ENCODE assay signal across 15 cellular contexts in the genomic region with DNA sequence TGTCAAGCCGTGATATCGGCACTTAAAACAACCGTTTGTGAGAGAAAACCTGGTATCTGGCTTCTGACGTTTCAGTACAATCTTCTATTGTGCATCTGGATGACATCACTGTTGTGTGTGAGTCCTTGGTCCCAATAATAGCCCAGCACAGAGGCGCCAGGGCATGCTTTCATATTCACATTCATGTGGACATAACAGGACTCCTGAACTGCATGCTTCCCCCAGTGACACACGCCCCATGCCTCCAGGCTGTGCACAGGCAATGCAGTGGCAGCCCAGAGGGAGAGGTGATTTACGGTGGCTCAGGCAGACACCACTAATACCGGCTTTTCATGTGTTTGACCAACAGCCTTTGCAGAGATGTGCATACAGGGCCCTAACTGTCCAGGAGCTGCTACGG. TPM values are rescaled to one million over a fixed set of nuclear protein-coding genes. Genes with fewer than 3 reads are reported as not detected.
DNase-seq lines count a peak whose midpoint lies in the region; ATAC-seq and TF ChIP-seq lines count a peak whose summit lies in the region.
"Had no signal": no experiment of that assay in that cellular context is flagged by ENCODE, and none has a peak within 500 bp of the region (broad histone marks: within the 10 kb centered on the region; RNA-seq: fewer than 3 reads in every experiment).

No MANE protein-coding gene starts in this region.

- H3K36me3 ChIP-seq in psoas muscle (ENCODE audit: insufficient read depth in 1 of 2, low read depth in 1 of 2) = no peaks in the 10 kb centered on the region
- H3K36me3 ChIP-seq in mucosa of descending colon (ENCODE audit: low read depth) = no peaks in the 10 kb centered on the region

- H3K4me3 ChIP-seq in psoas muscle (no peak overlapping the region), mucosa of descending colon (no peak overlapping the region)
- H3K4me3 ChIP-seq: PC-9 had no signal

- no peak overlapping the region for H3K27ac Mint-ChIP-seq in CD14-positive monocyte
- H3K27ac Mint-ChIP-seq in T-helper 17 cell = no peak overlapping the region
- H3K27ac Mint-ChIP-seq: activated CD8-positive, alpha-beta T cell treated with anti-CD3 and anti-CD28 coated beads for 36 hours; immature natural killer cell; naive thymus-derived CD4-positive, alpha-beta T cell; T-helper 2 cell treated with Interferon-gamma antibody and Interleukin-4, amounts not matched to agents 5 μg/mL and 100 μg/mL, for 36 hours had no signal

- 26 to 30% (median 27%) methylated on average over 9 of the region's 9 CpGs for WGBS in psoas muscle, 3 donors

- no peaks in the 10 kb centered on the region for H3K9me3 ChIP-seq in psoas muscle
- H3K9me3 ChIP-seq in T-helper 17 cell (ENCODE audit: control insufficient read depth, low read length, poor library complexity, severe bottlenecking) = no peaks in the 10 kb centered on the region
- no peaks in the 10 kb centered on the region for H3K9me3 ChIP-seq in mucosa of descending colon

- intact Hi-C loops in psoas muscle (cut with DNase I) = no loop called here
- intact Hi-C loops in CD14-positive monocyte (cut with micrococcal nuclease) = no loop called here
- intact Hi-C loops in mucosa of descending colon (cut with DNase I, micrococcal nuclease) = no loop called here

- H3K27ac ChIP-seq in psoas muscle = no peak overlapping the region
- H3K27ac ChIP-seq: PC-9 had no signal

- H3K4me3 Mint-ChIP-seq in CD14-positive monocyte (no peak overlapping the region), T-helper 17 cell (no peak overlapping the region)
- H3K4me3 Mint-ChIP-seq: activated CD8-positive, alpha-beta T cell treated with anti-CD3 and anti-CD28 coated beads for 36 hours; immature natural killer cell; naive thymus-derived CD4-positive, alpha-beta T cell; T-helper 2 cell treated with Interferon-gamma antibody and Interleukin-4, amounts not matched to agents 5 μg/mL and 100 μg/mL, for 36 hours had no signal

- peaks cover 0 to 3% (median 0%) of the 10 kb centered on the region in 3 donors for H3K27me3 ChIP-seq in psoas muscle (ENCODE audit: insufficient read depth in 3 of 3, low read length in 2 of 3)

- TF ChIP-seq CTCF in psoas muscle (IDR thresholded peaks at IDR 0.05) (no peak), CD14-positive monocyte (IDR thresholded peaks at IDR 0.05) (no peak), mucosa of descending colon (IDR thresholded peaks at IDR 0.05) (no peak)

- peak; percentile 7 for DNase-seq in DMS79 treated with DMSO at 0.1 percent for 48 hours (lab: John Stamatoyannopoulos, UW)
- DNase-seq in DMS79 (lab: John Stamatoyannopoulos, UW) = no peak
- peak; percentile 45 for DNase-seq in HT-29 (ENCODE audit: low spot score)
- DNase-seq in psoas muscle = no peak
- DNase-seq in CD14-positive monocyte (ENCODE audit: low spot score) = no peak
- DNase-seq in T-helper 17 cell = no peak
- DNase-seq in mucosa of descending colon = no peak
- DNase-seq: 8988T; activated CD8-positive, alpha-beta T cell treated with anti-CD3 and anti-CD28 coated beads for 36 hours; activated naive CD4-positive, alpha-beta T cell treated with Interleukin-2 at 50 U/mL for 16 hours; immature natural killer cell; naive thymus-derived CD4-positive, alpha-beta T cell; PC-9 had no signal

- no peaks in the 10 kb centered on the region for H3K4me1 ChIP-seq in psoas muscle
- no peaks in the 10 kb centered on the region for H3K4me1 ChIP-seq in mucosa of descending colon (ENCODE audit: low read depth)

- H3K4me1 Mint-ChIP-seq in CD14-positive monocyte (no peaks in the 10 kb centered on the region), T-helper 17 cell (peaks cover 3% of the 10 kb centered on the region)
- H3K4me1 Mint-ChIP-seq: immature natural killer cell had no signal

- peaks cover 0 to 4% (median 0%) of the 10 kb centered on the region in 7 donors for H3K9me3 Mint-ChIP-seq in CD14-positive monocyte
- H3K9me3 Mint-ChIP-seq: activated CD8-positive, alpha-beta T cell treated with anti-CD3 and anti-CD28 coated beads for 36 hours; immature natural killer cell; T-helper 2 cell treated with Interferon-gamma antibody and Interleukin-4, amounts not matched to agents 5 μg/mL and 100 μg/mL, for 36 hours had no signal

- H3K36me3 Mint-ChIP-seq in CD14-positive monocyte = no peaks in the 10 kb centered on the region
- H3K36me3 Mint-ChIP-seq in T-helper 17 cell (ENCODE audit: low read depth) = no peaks in the 10 kb centered on the region
- H3K36me3 Mint-ChIP-seq: immature natural killer cell; naive thymus-derived CD4-positive, alpha-beta T cell had no signal

- peak; percentile 40 for ATAC-seq in esophagus mucosa
- ATAC-seq in psoas muscle = peak; percentile 54 to 90 (median 67)
- ATAC-seq in T-helper 17 cell = no peak
- no peak for ATAC-seq in mucosa of descending colon
- ATAC-seq: activated CD8-positive, alpha-beta T cell treated with anti-CD3 and anti-CD28 coated beads for 36 hours; naive thymus-derived CD4-positive, alpha-beta T cell had no signal

- H3K27me3 Mint-ChIP-seq in CD14-positive monocyte (ENCODE audit: low read depth in 3 of 3) (peaks cover 0 to 2% (median 0%) of the 10 kb centered on the region in 3 donors), T-helper 17 cell (peaks cover 23% of the 10 kb centered on the region)
- H3K27me3 Mint-ChIP-seq: activated CD8-positive, alpha-beta T cell treated with anti-CD3 and anti-CD28 coated beads for 36 hours had no signal

RNA-seq across cellular contexts. Expression of a gene that starts 58.1 kb away (rescaled TPM):
- total RNA-seq in HT-29 (2014; rRNA removed; shearing (Covaris generic)) = 112 and 143 TPM in 2 replicates
- total RNA-seq in esophagus mucosa (14.0 TPM), psoas muscle (10 to 100 TPM; 17.6 to 30.7 (median 23.8) TPM), T-helper 17 cell (1 to 10 TPM; 7.8 to 9.3 TPM), mucosa of descending colon (10 to 100 TPM; 11.9 to 16.1 (median 13.8) TPM)
- polyA plus RNA-seq in psoas muscle (10 to 100 TPM; 20.7 to 29.0 (median 23.2) TPM), CD14-positive monocyte (10 to 100 TPM; 41.1 to 52.3 TPM)

RNA-seq across cellular contexts. Expression of a gene that starts 58.2 kb away (rescaled TPM):
- 20.2 and 22.6 TPM in 2 replicates for total RNA-seq in HT-29 (2014; rRNA removed; shearing (Covaris generic))
- total RNA-seq in esophagus mucosa (7.7 TPM), psoas muscle (1 to 10 TPM in 1 of 4 donors, under 1 TPM in 3; 0.14 to 1.5 (median 0.32) TPM), T-helper 17 cell (1 to 10 TPM; 1.9 to 2.7 TPM), mucosa of descending colon (1 to 10 TPM; 1.3 to 7.2 (median 2.4) TPM)
- polyA plus RNA-seq in psoas muscle (under 1 TPM; 0.11 to 0.25 (median 0.21) TPM), CD14-positive monocyte (1 to 10 TPM in 1 of 2 donors, under 1 TPM in 1; 0.49 to 2.5 TPM)
- polyA plus RNA-seq: naive thymus-derived CD4-positive, alpha-beta T cell had no signal

Comparison
In these comparisons a context has a peak if more than half of its experiments do, and no peak if none do; other contexts are left out.
1. DNase-seq: peak in DMS79 treated with DMSO at 0.1 percent for 48 hours (single experiment) and HT-29 (single experiment); none in DMS79 (single experiment), psoas muscle (0 of 2), CD14-positive monocyte (single experiment), T-helper 17 cell (0 of 3) and mucosa of descending colon (0 of 3).
2. ATAC-seq: peak in esophagus mucosa (single experiment) and psoas muscle (4 of 4); none in T-helper 17 cell (single experiment) and mucosa of descending colon (single experiment).